Comparison of ENCODE assay signal across 25 cellular contexts in the genomic region with DNA sequence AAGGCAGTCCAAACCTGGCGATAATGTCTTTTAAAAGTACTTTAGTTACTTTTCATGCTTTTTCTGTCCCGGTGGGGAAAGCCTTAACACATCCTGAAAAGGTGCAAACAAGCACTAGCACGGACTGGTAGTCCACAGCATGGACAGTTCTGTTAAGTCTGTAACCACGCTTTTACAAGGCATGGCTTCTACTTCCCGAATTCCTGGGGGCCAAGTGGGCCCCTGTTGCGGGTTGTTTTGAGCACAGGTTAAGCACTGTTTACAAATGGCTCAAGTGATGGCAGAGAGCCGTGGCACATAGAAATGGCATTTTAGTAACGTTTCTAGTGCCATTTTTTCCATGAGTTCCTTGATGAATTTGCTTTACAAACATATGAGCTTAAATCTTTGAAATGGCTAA.
"Had no signal": no experiment of that assay in that cellular context is flagged by ENCODE, and none has a peak within 500 bp of the region (broad histone marks: within the 10 kb centered on the region; RNA-seq: fewer than 3 reads in every experiment).

No MANE protein-coding gene starts in this region.

- H3K4me3 Mint-ChIP-seq: activated CD4-positive, alpha-beta memory T cell treated with anti-CD3 and anti-CD28 coated beads for 36 hours; activated naive CD8-positive, alpha-beta T cell treated with anti-CD3 and anti-CD28 coated beads, Interleukin-2, amount 50 U/mL, for 24 hours; activated T-cell treated with anti-CD3 and anti-CD28 coated beads, Interleukin-2, amount 50 U/mL, for 4 hours; WTC11 had no signal

- H3K27me3 ChIP-seq: brain microvascular endothelial cell, cardiac muscle cell had no signal

- DNase-seq: activated CD4-positive, alpha-beta memory T cell treated with anti-CD3 and anti-CD28 coated beads for 36 hours; activated CD4-positive, alpha-beta T cell treated with anti-CD3 and anti-CD28 coated beads for 48 hours; activated CD4-positive, CD25-positive, alpha-beta regulatory T cell treated with anti-CD3 and anti-CD28 coated beads, Interleukin-2, amount 50 U/mL, for 72 hours; activated CD8-positive, alpha-beta memory T cell treated with anti-CD3 and anti-CD28 coated beads for 24 hours; activated effector memory CD4-positive, alpha-beta T cell treated with anti-CD3 and anti-CD28 coated beads, Interleukin-2, amount 50 U/mL, for 16 hours; activated naive CD4-positive, alpha-beta T cell treated with Interleukin-2 at 50 U/mL for 16 hours; activated naive CD8-positive, alpha-beta T cell treated with anti-CD3 and anti-CD28 coated beads, Interleukin-2, amount 50 U/mL, for 24 hours; activated T-cell treated with anti-CD3 and anti-CD28 coated beads, Interleukin-2, amount 50 U/mL, for 4 hours; amniotic stem cell; brain microvascular endothelial cell; cerebellar nuclear complex; Karpas-422; NCI-H1105 treated with DMSO at 0.1 percent for 48 hours; NCI-H1436 treated with DMSO at 0.1 percent for 48 hours; NCI-H187; NCI-H2081; NCI-H510A treated with DMSO at 0.1 percent for 48 hours; RPMI8226; T-helper 1 cell had no signal

- ATAC-seq: activated naive CD4-positive, alpha-beta T cell treated with anti-CD3 and anti-CD28 coated beads, Interleukin-2, amount 50 U/mL, for 72 hours; activated naive CD8-positive, alpha-beta T cell treated with anti-CD3 and anti-CD28 coated beads, Interleukin-2, amount 50 U/mL, for 24 hours; activated T-cell treated with anti-CD3 and anti-CD28 coated beads, Interleukin-2, amount 50 U/mL, for 4 hours; Panc1; Right ventricle myocardium inferior; WTC11 had no signal

- H3K27ac Mint-ChIP-seq: activated CD4-positive, alpha-beta memory T cell treated with anti-CD3 and anti-CD28 coated beads for 36 hours; activated naive CD4-positive, alpha-beta T cell treated with anti-CD3 and anti-CD28 coated beads, Interleukin-2, amount 50 U/mL, for 72 hours; activated naive CD8-positive, alpha-beta T cell treated with anti-CD3 and anti-CD28 coated beads, Interleukin-2, amount 50 U/mL, for 24 hours; WTC11 had no signal

- H3K4me2 ChIP-seq: SK-N-SH had no signal

- H3K36me3 ChIP-seq: brain microvascular endothelial cell, cardiac muscle cell had no signal

- H3K9me2 ChIP-seq: SK-N-SH had no signal

- H3K4me1 Mint-ChIP-seq: activated naive CD8-positive, alpha-beta T cell treated with anti-CD3 and anti-CD28 coated beads, Interleukin-2, amount 50 U/mL, for 24 hours had no signal

- H3K27ac ChIP-seq: brain microvascular endothelial cell, cardiac muscle cell had no signal

- H3K4me3 ChIP-seq: cardiac muscle cell had no signal

- H3K27me3 Mint-ChIP-seq: activated CD4-positive, alpha-beta memory T cell treated with anti-CD3 and anti-CD28 coated beads for 36 hours; activated naive CD8-positive, alpha-beta T cell treated with anti-CD3 and anti-CD28 coated beads, Interleukin-2, amount 50 U/mL, for 24 hours had no signal
